7 cellular contexts compared by ENCODE assay signal in the genomic region with DNA sequence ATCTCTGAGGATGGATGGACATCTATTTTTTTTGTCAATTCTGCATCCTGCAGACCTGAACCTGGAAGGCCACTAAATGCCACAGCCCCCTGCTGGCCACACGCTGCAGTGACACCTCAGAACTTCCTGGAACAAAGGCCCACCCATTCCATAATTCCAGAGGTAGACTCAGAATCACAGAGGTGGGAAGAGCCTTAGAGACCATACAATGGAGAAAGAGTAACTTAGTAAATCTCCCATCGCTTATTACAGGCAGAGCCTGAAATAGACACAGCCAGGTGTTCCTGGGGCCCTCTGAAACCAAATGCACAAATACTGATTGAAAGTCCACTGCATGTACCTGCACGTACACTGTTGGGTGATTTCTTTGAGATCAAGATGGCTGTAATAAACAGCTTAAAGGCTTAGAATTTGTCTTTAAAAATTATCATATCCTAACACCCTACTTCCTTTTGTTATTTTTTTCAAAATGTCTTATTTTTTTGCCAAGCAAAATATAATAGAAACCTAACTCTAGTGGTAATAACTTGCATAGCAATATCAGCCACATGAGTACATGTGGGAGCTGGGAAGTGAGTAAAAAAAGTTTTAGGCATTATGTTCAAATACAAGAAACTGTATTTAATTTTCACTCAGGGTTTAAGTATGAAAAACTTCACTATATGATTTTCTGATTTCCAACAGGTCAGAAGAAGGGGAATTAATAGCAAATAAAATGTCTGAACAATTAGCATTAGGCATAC.
DNase-seq lines count a peak whose midpoint lies in the region; ATAC-seq and TF ChIP-seq lines count a peak whose summit lies in the region.

No MANE protein-coding gene starts in this region.

- H3K27me3 Mint-ChIP-seq in brain, result peaks cover 11% of the 10 kb centered on the region

- TF ChIP-seq CTCF in GM10248 (IDR thresholded peaks at IDR 0.05; ENCODE audit: control extremely low read depth, extremely low read depth, low read depth, missing control alignments), result peak; percentile 77
- peak; percentile 53 to 71 for TF ChIP-seq CTCF in brain (conservative IDR thresholded peaks at IDR 0.05)

- ATAC-seq in GM21515 (IDR thresholded peaks at IDR 0.05; ENCODE audit: unreplicated experiment), result peak; percentile 80

- no peak overlapping the region for H3K4me3 Mint-ChIP-seq in brain

- H3K36me3 Mint-ChIP-seq in brain, result no peaks in the 10 kb centered on the region

- CTCF ChIA-PET in GM10248 (lab: Yijun Ruan, JAX), result interaction anchor here (0.7 to 4.6 kb wide), 5 partner anchors 11 to 339 kb away, joined by 3 to 40 read pairs (median 3); no protein-coding TSS in a partner anchor

- peaks cover 0 to 2% (median 0%) of the 10 kb centered on the region in 5 experiments for H3K9me3 Mint-ChIP-seq in brain

- DNase-seq in GM10248 (ENCODE audit: extremely low spot score) (peak; percentile 45), HT1080 (ENCODE audit: low read depth) (peak; percentile 61), SW480 (ENCODE audit: low spot score) (peak; percentile 50), kidney tubule cell (ENCODE audit: low spot score) (peak; percentile 65)
- DNase-seq in stimulated activated CD8-positive, alpha-beta memory T cell treated with anti-CD3 and anti-CD28 coated beads, Interleukin-4, amount 100 ng/mL, for 24 hours (ENCODE audit: low read depth), result peak; percentile 4

- H3K27ac Mint-ChIP-seq in brain, result no peak overlapping the region

- no peaks in the 10 kb centered on the region for H3K4me1 Mint-ChIP-seq in brain

- POLR2A ChIA-PET in GM10248 (lab: Yijun Ruan, JAX), result no interaction called here

Comparison
In these comparisons a context has a peak if more than half of its experiments do, and no peak if none do; other contexts are left out.
1. Peak in every context shown above with its lines: DNase-seq and ATAC-seq.
2. DNase-seq: peak in every context shown above with its lines; median percentile 65 in kidney tubule cell; 61 in HT1080; 50 in SW480; 45 in GM10248; 4 in stimulated activated CD8-positive, alpha-beta memory T cell treated with anti-CD3 and anti-CD28 coated beads, Interleukin-4, amount 100 ng/mL, for 24 hours.